ENCODE assay signal across 8 cellular contexts in genomic region chr10:66931340-66931948, GRCh38. TPM values are rescaled to one million over a fixed set of nuclear protein-coding genes. Genes with fewer than 3 reads are reported as not detected.
DNase-seq lines count a peak whose midpoint lies in the region; ATAC-seq, FAIRE-seq and TF ChIP-seq lines count a peak whose summit lies in the region.

No MANE protein-coding gene starts in this region.

- H3K36me3 ChIP-seq in HepG2 (replicated peaks in 1 of 2; ENCODE audit: control insufficient read depth in 1 of 2, insufficient read depth in 2 of 2, low read length in 2 of 2): no peaks in the 10 kb centered on the region

- H3K79me2 ChIP-seq in HepG2 (ENCODE audit: insufficient read depth, low read length): no peaks in the 10 kb centered on the region

- H3K9ac ChIP-seq in HepG2 (ENCODE audit: insufficient read depth, low read depth, low read length): no peak overlapping the region

- CTCF ChIA-PET in HepG2 (lab: Yijun Ruan, JAX; ENCODE audit: low intra/inter-chr PET ratio, low total read pairs): no interaction called here

- H2AFZ ChIP-seq in HepG2 (ENCODE audit: low read length): no peak overlapping the region

- H3K4me2 ChIP-seq in HepG2 (ENCODE audit: low read depth, low read length): no peak overlapping the region

- no peak for TF ChIP-seq POLR2A in HepG2 (IDR thresholded peaks at IDR 0.05; ENCODE audit: insufficient read depth in 1 of 2, low read depth in 2 of 2, low read length in 2 of 2)

- no peaks in the 10 kb centered on the region for H4K20me1 ChIP-seq in HepG2 (ENCODE audit: insufficient read depth, low read length)

- TF ChIP-seq CTCF in C4-2B (conservative IDR thresholded peaks at IDR 0.05) (peak; percentile 91), HepG2 (CRISPR knock-in tag; IDR thresholded peaks at IDR 0.05) (peak; percentile 74)

- BruUV-seq in HepG2 (replicated peaks; lab: Mats Ljungman, UMichigan): no TSS peak

- H3K9me3 ChIP-seq in HepG2 (ENCODE audit: low read length): no peaks in the 10 kb centered on the region

- peaks cover 2 to 10% of the 10 kb centered on the region in 2 experiments; a peak in 2 of 5 replicates for H3K27me3 ChIP-seq in HepG2 (ENCODE audit: control insufficient read depth in 1 of 2, insufficient read depth in 2 of 2, low read length in 2 of 2)

- POLR2A ChIA-PET in HepG2 (lab: Yijun Ruan, JAX): no interaction called here

- peak; percentile 66 for DNase-seq in NCI-H460 (ENCODE audit: extremely low read depth, low read depth)
- peak; percentile 32 for DNase-seq in brain pericyte (ENCODE audit: low read depth, low spot score)
- peak; percentile 43 for DNase-seq in HepG2 (ENCODE audit: low spot score)
- DNase-seq in activated CD8-positive, alpha-beta memory T cell treated with anti-CD3 and anti-CD28 coated beads, Interleukin-2, amount 50 U/mL, for 48 hours: no peak
- DNase-seq in activated T-cell treated with anti-CD3 and anti-CD28 coated beads for 4 hours: no peak

- intact Hi-C loops in HepG2 (cut with micrococcal nuclease; ENCODE audit: unreplicated experiment): loop anchor here (2.0 to 5.0 kb wide), 4 partner anchors 304 to 1954 kb away; no protein-coding TSS in a partner anchor

- WGBS in HepG2 (ENCODE audit: low lambda C conversion rate): 7% methylated on average over 5 of the region's 5 CpGs

- no peak overlapping the region for H3K4me3 ChIP-seq in HepG2 (replicated peaks in 1 of 3; ENCODE audit: insufficient read depth in 1 of 3, low read depth in 2 of 3, low read length in 3 of 3)

- FAIRE-seq in HepG2 (lab: Jason Lieb, UNC): peak; percentile 43

- ATAC-seq in GM18517 (IDR thresholded peaks at IDR 0.05; ENCODE audit: unreplicated experiment) (peak; percentile 84), HG03025 (IDR thresholded peaks at IDR 0.05; ENCODE audit: low FRiP score, unreplicated experiment) (peak; percentile 81), HepG2 (peak; percentile 67)

- TF ChIP-seq RAD21 in HepG2 (CRISPR knock-in tag; IDR thresholded peaks at IDR 0.05): peak; percentile 57

- H3K4me1 ChIP-seq in HepG2 (ENCODE audit: insufficient read depth, low read length): no peaks in the 10 kb centered on the region

- H3K27ac ChIP-seq in C4-2B: no peak overlapping the region
- no peak overlapping the region for H3K27ac ChIP-seq in HepG2 (ENCODE audit: extremely low read length, insufficient read depth, low read length)

- no peak for TF ChIP-seq EP300 in HepG2 (IDR thresholded peaks at IDR 0.05; ENCODE audit: low read depth in 2 of 2, low read length in 2 of 2)
- no peak for TF ChIP-seq EP300 in HepG2 (CRISPR knock-in tag; IDR thresholded peaks at IDR 0.05; ENCODE audit: borderline replicate concordance)

- in situ Hi-C loops in HepG2 (cut with HindIII; ENCODE audit: extremely low pct_ligation_motif_present, low pct_unique_long_range_greater_than_20kb): no loop called here

TF ChIP-seq in HepG2, 621 proteins besides CTCF, POLR2A, EP300 and RAD21:
- peak; percentile 66 for TF ChIP-seq SMC3 (IDR thresholded peaks at IDR 0.05; ENCODE audit: low read length)
- TF ChIP-seq STAG1 (CRISPR knock-in tag; IDR thresholded peaks at IDR 0.05): peak; percentile 88
- no peak for TF ChIP-seq SIN3B (IDR thresholded peaks at IDR 0.05; ENCODE audit: low read length)

RNA-seq across cellular contexts. Expression of gene LRRTM3, which starts 5.6 kb away (rescaled TPM):
- not detected in 2 replicates for total RNA-seq in NCI-H460 (2014; rRNA removed; shearing (Covaris generic))
- not detected in 2 replicates for polyA plus RNA-seq in NCI-H460 (2014; cell fraction: nucleus; rRNA removed)
- total RNA-seq in HepG2 (2016; rRNA removed; fragmentation: Illumina TruSeq; extraction: Trizol): not detected in 2 replicates
- total RNA-seq in HepG2 (2016; cell fraction: cytosol; rRNA removed; fragmentation: Illumina TruSeq; extraction: Trizol; ENCODE audit: low read depth): not detected in 2 replicates
- total RNA-seq in HepG2 (2016; cell fraction: insoluble cytoplasmic fraction; rRNA removed; fragmentation: Illumina TruSeq; extraction: Trizol): not detected in 2 replicates
- total RNA-seq in HepG2 (2016; cell fraction: membrane; rRNA removed; fragmentation: Illumina TruSeq; extraction: Trizol): not detected in 2 replicates
- not detected in 2 replicates for total RNA-seq in HepG2 (2016; cell fraction: nucleus; rRNA removed; fragmentation: Illumina TruSeq; extraction: Trizol)
- not detected in 2 replicates for polyA plus RNA-seq in HepG2 (2011; rRNA removed)
- polyA plus RNA-seq in HepG2 (2011; cell fraction: cytosol; rRNA removed): not detected in 2 replicates
- not detected in 2 replicates for polyA plus RNA-seq in HepG2 (2011; cell fraction: nucleus; rRNA removed)
- not detected in 2 replicates for polyA plus RNA-seq in HepG2 (2012)
- not detected in 2 replicates for polyA plus RNA-seq in HepG2 (2016; cell fraction: cytosol; fragmentation: Illumina TruSeq; extraction: Trizol; ENCODE audit: low read depth)
- not detected in 2 replicates for polyA plus RNA-seq in HepG2 (2016; cell fraction: insoluble cytoplasmic fraction; fragmentation: Illumina TruSeq; extraction: Trizol; ENCODE audit: low read depth)
- polyA plus RNA-seq in HepG2 (2016; cell fraction: membrane; fragmentation: Illumina TruSeq; extraction: Trizol; ENCODE audit: low read depth): not detected in 2 replicates
- not detected in 2 replicates for polyA plus RNA-seq in HepG2 (2016; cell fraction: nucleus; fragmentation: Illumina TruSeq; extraction: Trizol; ENCODE audit: insufficient read depth, low read depth)
- not detected in 2 replicates for polyA minus RNA-seq in HepG2 (2011; rRNA and poly(A)+ RNA removed; ENCODE audit: low replicate concordance)
- polyA minus RNA-seq in HepG2 (2011; cell fraction: cytosol; rRNA and poly(A)+ RNA removed): not detected in 2 replicates
- not detected in 2 replicates for polyA minus RNA-seq in HepG2 (2011; cell fraction: nucleus; rRNA and poly(A)+ RNA removed)

Comparison
In these comparisons a context has a peak if more than half of its experiments do, and no peak if none do; other contexts are left out.
1. DNase-seq: peak in NCI-H460 (single experiment), brain pericyte (single experiment) and HepG2 (single experiment); none in activated CD8-positive, alpha-beta memory T cell treated with anti-CD3 and anti-CD28 coated beads, Interleukin-2, amount 50 U/mL, for 48 hours (single experiment) and activated T-cell treated with anti-CD3 and anti-CD28 coated beads for 4 hours (single experiment).
2. Peak in every context shown above with its lines, with median percentiles within 50 percentile points of each other: ATAC-seq.